23 cellular contexts compared by ENCODE assay signal in the genomic region with DNA sequence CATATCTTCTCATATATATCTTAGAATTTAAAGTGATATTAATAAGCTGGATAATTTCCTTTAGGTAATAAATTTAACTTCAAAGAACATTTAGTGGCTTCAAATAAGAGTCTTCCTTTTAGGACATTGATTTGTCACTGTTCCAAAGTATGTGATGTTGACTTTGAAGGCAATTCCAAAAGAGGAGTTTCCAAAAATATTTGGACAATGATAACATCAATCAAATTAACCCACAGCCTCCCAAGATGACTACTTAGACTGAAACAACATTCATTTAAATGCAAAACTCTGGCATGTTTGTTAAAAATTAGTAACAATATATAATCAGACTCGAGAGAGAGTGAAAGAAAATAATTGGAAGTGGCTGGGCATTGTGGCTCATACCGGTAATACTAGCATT.
DNase-seq lines count a peak whose midpoint lies in the region; ATAC-seq, FAIRE-seq and TF ChIP-seq lines count a peak whose summit lies in the region.
"Had no signal": no experiment of that assay in that cellular context is flagged by ENCODE, and none has a peak within 500 bp of the region (broad histone marks: within the 10 kb centered on the region; RNA-seq: fewer than 3 reads in every experiment).

No MANE protein-coding gene starts in this region.

- POLR2A ChIA-PET in Caco-2 (lab: Charles Lee), result interaction anchor here (0.6 kb wide), 1 partner anchor 10 kb away, joined by 6 read pairs; no protein-coding TSS in a partner anchor

- H3K36me3 ChIP-seq in Caco-2 (ENCODE audit: control insufficient read depth, insufficient read depth, low read length) (no peaks in the 10 kb centered on the region), trophoblast cell (ENCODE audit: control insufficient read depth in 1 of 2, insufficient read depth in 2 of 2, low read length in 2 of 2) (no peaks in the 10 kb centered on the region)

- H3K4ac ChIP-seq in trophoblast cell (ENCODE audit: low read depth, low read length), result no peak overlapping the region

- intact Hi-C loops in Caco-2 (cut with micrococcal nuclease; ENCODE audit: unreplicated experiment), result loop anchor here (10.0 kb wide), 1 partner anchor 45 kb away; no protein-coding TSS in a partner anchor

- H3K36me3 Mint-ChIP-seq in Caco-2 (ENCODE audit: insufficient read depth, unreplicated experiment), result no peaks in the 10 kb centered on the region

- no peak overlapping the region for H2BK120ac ChIP-seq in trophoblast cell (ENCODE audit: insufficient read depth, low read length, poor library complexity)

- DNase-seq in Caco-2 (no peak), LNCaP clone FGC (ENCODE audit: low read depth) (peak; percentile 54), left lobe of liver (ENCODE audit: low spot score) (no peak), trophoblast cell (no peak), D721Med (ENCODE audit: insufficient read length, low spot score) (no peak)
- DNase-seq: CD4-positive, alpha-beta T cell; COR-L47; DND-41; NCI-H1417; NCI-H1694 treated with DMSO at 0.1 percent for 48 hours; NCI-H2081 treated with DMSO at 0.1 percent for 48 hours; NCI-H2171 treated with DMSO at 0.1 percent for 48 hours; NCI-H446; PC-9; RPMI8226; SHP77 treated with DMSO at 0.1 percent for 48 hours; SW 1271 had no signal

- H3K27me3 ChIP-seq in Caco-2 (replicated peaks; ENCODE audit: control insufficient read depth, insufficient read depth, low read length) (no peaks in the 10 kb centered on the region), trophoblast cell (ENCODE audit: insufficient read depth, low read length) (no peaks in the 10 kb centered on the region)

- no TSS peak for BruUV-seq in Caco-2 (replicated peaks; lab: Mats Ljungman, UMichigan)

- no peaks in the 10 kb centered on the region for H3K9me3 Mint-ChIP-seq in Caco-2 (ENCODE audit: unreplicated experiment)
- H3K9me3 Mint-ChIP-seq: CD4-positive, alpha-beta T cell had no signal

- H4K12ac ChIP-seq in trophoblast cell (ENCODE audit: low read depth, low read length), result no peak overlapping the region

- no peak overlapping the region for H3K23ac ChIP-seq in trophoblast cell (ENCODE audit: low read length)

- peak overlapping the region; percentile 40 for H2BK12ac ChIP-seq in trophoblast cell (ENCODE audit: low read length)

- no peaks in the 10 kb centered on the region for H3K27me3 Mint-ChIP-seq in Caco-2 (ENCODE audit: insufficient read depth, unreplicated experiment)
- H3K27me3 Mint-ChIP-seq: CD4-positive, alpha-beta T cell; IgD-negative memory B cell had no signal

- TF ChIP-seq CTCF in Caco-2 (IDR thresholded peaks at IDR 0.05; ENCODE audit: insufficient read depth in 1 of 2, low read depth in 1 of 2, low read length in 1 of 2, severe bottlenecking in 1 of 2, unreplicated experiment in 1 of 2), result no peak
- no peak for TF ChIP-seq CTCF in LNCaP clone FGC (IDR thresholded peaks at IDR 0.05; ENCODE audit: control insufficient read depth, extremely low read depth, insufficient read depth)
- no peak for TF ChIP-seq CTCF in D721Med (IDR thresholded peaks at IDR 0.05; ENCODE audit: insufficient read depth, missing control alignments)

- no peak overlapping the region for H3K4me3 Mint-ChIP-seq in Caco-2 (ENCODE audit: unreplicated experiment)
- H3K4me3 Mint-ChIP-seq: CD4-positive, alpha-beta T cell; IgD-negative memory B cell had no signal

- no CpG with 5 or more reads among the region's 2 CpGs for WGBS in trophoblast cell (ENCODE audit: extremely low coverage, insufficient coverage, insufficient read length)

- ATAC-seq in left lobe of liver, result peak; percentile 83
- ATAC-seq in GM19463 (IDR thresholded peaks at IDR 0.05; ENCODE audit: unreplicated experiment), result no peak
- no peak for ATAC-seq in HG03135 (IDR thresholded peaks at IDR 0.05; ENCODE audit: unreplicated experiment)

- peaks cover 55% of the 10 kb centered on the region for H3K4me1 ChIP-seq in Caco-2
- no peaks in the 10 kb centered on the region for H3K4me1 ChIP-seq in trophoblast cell (ENCODE audit: control insufficient read depth in 1 of 2, insufficient read depth in 2 of 2, low read length in 2 of 2)

- no peak for FAIRE-seq in D721Med (lab: Jason Lieb, UNC)
- FAIRE-seq: GM12891, HTR-8/SVneo had no signal

- H2AFZ ChIP-seq in trophoblast cell (ENCODE audit: insufficient read depth, low read length, poor library complexity), result no peak overlapping the region
- H2AFZ ChIP-seq: PC-9 had no signal

- no peak overlapping the region for H2AK5ac ChIP-seq in trophoblast cell (ENCODE audit: low read length)

- H3K4me3 ChIP-seq in Caco-2 (ENCODE audit: low read depth, low read length) (no peak overlapping the region), LNCaP clone FGC (ENCODE audit: low read depth, low read length) (no peak overlapping the region), trophoblast cell (ENCODE audit: low read depth, low read length) (no peak overlapping the region)
- H3K4me3 ChIP-seq: PC-9, SK-N-MC had no signal

- H3K27ac ChIP-seq in trophoblast cell (ENCODE audit: low read depth, low read length), result no peak overlapping the region
- H3K27ac ChIP-seq: PC-9, SK-N-MC had no signal

- H4K8ac ChIP-seq in trophoblast cell (ENCODE audit: low read depth, low read length), result no peak overlapping the region

- H3K4me1 Mint-ChIP-seq in Caco-2 (ENCODE audit: low read depth, unreplicated experiment), result peaks cover 19% of the 10 kb centered on the region

- H3K4me2 ChIP-seq in trophoblast cell (ENCODE audit: low read length), result no peak overlapping the region
- H3K4me2 ChIP-seq: PC-9 had no signal

- CTCF ChIA-PET in Caco-2 (lab: Charles Lee), result no interaction called here

- no peak overlapping the region for H3K9ac ChIP-seq in trophoblast cell (ENCODE audit: low read length)

- H3K79me1 ChIP-seq in trophoblast cell (ENCODE audit: low read length), result no peaks in the 10 kb centered on the region

- no peak overlapping the region for H2BK5ac ChIP-seq in trophoblast cell (ENCODE audit: low read depth, low read length, poor library complexity)

- H3K27ac Mint-ChIP-seq in Caco-2 (ENCODE audit: unreplicated experiment), result peak overlapping the region; percentile 25
- H3K27ac Mint-ChIP-seq: CD4-positive, alpha-beta T cell; IgD-negative memory B cell had no signal

- H4K91ac ChIP-seq in trophoblast cell (ENCODE audit: low read depth, low read length), result peak overlapping the region; percentile 14

- no peak overlapping the region for H3K18ac ChIP-seq in trophoblast cell (ENCODE audit: low read length)

- no peak overlapping the region for H3K14ac ChIP-seq in trophoblast cell (ENCODE audit: low read length)

- no peaks in the 10 kb centered on the region for H3K79me2 ChIP-seq in trophoblast cell (ENCODE audit: control insufficient read depth, insufficient read depth, low read length, poor library complexity)

- H3K9me3 ChIP-seq in Caco-2, result no peaks in the 10 kb centered on the region
- H3K9me3 ChIP-seq in trophoblast cell (ENCODE audit: insufficient read depth, low read depth, low read length), result no peaks in the 10 kb centered on the region
